Comparison of ENCODE assay signal across 11 cellular contexts in the genomic region with DNA sequence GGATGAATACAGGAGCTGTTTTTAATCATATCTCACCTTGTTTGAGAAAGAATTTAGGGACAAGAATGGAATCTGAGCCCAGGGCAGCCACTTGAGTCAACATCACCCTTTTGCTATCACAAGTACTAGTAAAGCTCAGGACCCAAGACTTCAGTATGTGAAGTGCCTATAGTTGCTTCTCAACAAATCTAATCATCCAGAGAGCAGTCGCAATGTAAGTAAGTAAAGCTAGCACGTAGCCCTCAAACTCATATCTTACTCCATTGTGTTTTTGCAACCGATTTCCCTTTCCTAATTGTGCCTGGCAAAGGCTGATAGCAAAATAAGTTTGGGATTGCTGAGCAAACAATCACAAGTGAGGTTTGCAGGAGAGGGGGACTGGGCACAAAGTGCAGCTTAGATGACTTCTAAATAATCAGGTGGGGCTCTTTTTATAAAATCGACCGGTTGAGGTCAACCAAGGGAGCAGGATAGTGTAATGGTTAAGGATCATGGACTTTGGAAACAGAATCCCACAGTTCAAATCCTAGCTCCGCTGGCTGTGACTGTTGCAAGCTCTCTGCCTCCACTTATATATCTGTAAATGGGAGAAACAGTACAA. TPM values are rescaled to one million over a fixed set of nuclear protein-coding genes. Genes with fewer than 3 reads are reported as not detected.
DNase-seq lines count a peak whose midpoint lies in the region; ATAC-seq and TF ChIP-seq lines count a peak whose summit lies in the region.
"Had no signal": no experiment of that assay in that cellular context is flagged by ENCODE, and none has a peak within 500 bp of the region (broad histone marks: within the 10 kb centered on the region; RNA-seq: fewer than 3 reads in every experiment).

No MANE protein-coding gene starts in this region.

- no peaks in the 10 kb centered on the region for H3K9me3 Mint-ChIP-seq in activated CD4-positive, alpha-beta T cell treated with anti-CD3 and anti-CD28 coated beads, Interleukin-2, amount 10 ng/mL, durations not matched to agents 24 days and 14 days
- H3K9me3 Mint-ChIP-seq: nephron had no signal

- H3K4me1 Mint-ChIP-seq in activated CD4-positive, alpha-beta T cell treated with anti-CD3 and anti-CD28 coated beads, Interleukin-2, amount 10 ng/mL, durations not matched to agents 24 days and 14 days, result peaks cover 18% of the 10 kb centered on the region
- peaks cover 16% of the 10 kb centered on the region for H3K4me1 Mint-ChIP-seq in T-helper 17 cell

- no peaks in the 10 kb centered on the region for H3K36me3 Mint-ChIP-seq in activated CD4-positive, alpha-beta T cell treated with anti-CD3 and anti-CD28 coated beads, Interleukin-2, amount 10 ng/mL, durations not matched to agents 24 days and 14 days (ENCODE audit: low read depth)
- no peaks in the 10 kb centered on the region for H3K36me3 Mint-ChIP-seq in T-helper 17 cell (ENCODE audit: low read depth)

- ATAC-seq in T-helper 17 cell (no peak), right cardiac atrium (peak in 1 of 2 donors; percentile 28), GM21786 (IDR thresholded peaks at IDR 0.05; ENCODE audit: unreplicated experiment) (no peak)

- H3K27ac ChIP-seq in right cardiac atrium (ENCODE audit: low read length) (peak overlapping the region; percentile 67), smooth muscle cell (ENCODE audit: low read depth) (no peak overlapping the region)

- no peaks in the 10 kb centered on the region for H3F3A ChIP-seq in smooth muscle cell (ENCODE audit: low read depth)

- H4K20me1 ChIP-seq in smooth muscle cell (ENCODE audit: low read depth), result no peaks in the 10 kb centered on the region

- no peak overlapping the region for H3K4me2 ChIP-seq in smooth muscle cell

- no peaks in the 10 kb centered on the region for H3K36me3 ChIP-seq in smooth muscle cell (ENCODE audit: low read depth)
- H3K36me3 ChIP-seq: HAP-1 had no signal

- H3K4me3 ChIP-seq in right cardiac atrium (ENCODE audit: low read length), result no peak overlapping the region
- no peak overlapping the region for H3K4me3 ChIP-seq in smooth muscle cell
- H3K4me3 ChIP-seq: HAP-1 had no signal

- DNase-seq in activated CD4-positive, alpha-beta T cell treated with anti-CD3 and anti-CD28 coated beads, Interleukin-2, amount 10 ng/mL, durations not matched to agents 24 days and 14 days, result no peak
- no peak for DNase-seq in activated CD4-positive, alpha-beta T cell treated with anti-CD3 and anti-CD28 coated beads for 48 hours
- DNase-seq in T-helper 17 cell (no peak), right cardiac atrium (no peak), smooth muscle cell (lab: John Stamatoyannopoulos, UW; ENCODE audit: unreplicated experiment) (no peak), superior temporal gyrus (ENCODE audit: extremely low spot score) (no peak), NCI-H1694 treated with DMSO at 0.1 percent for 48 hours (lab: John Stamatoyannopoulos, UW) (no peak)

- peak overlapping the region; percentile 53 for H3K4me3 Mint-ChIP-seq in activated CD4-positive, alpha-beta T cell treated with anti-CD3 and anti-CD28 coated beads, Interleukin-2, amount 10 ng/mL, durations not matched to agents 24 days and 14 days
- peak overlapping the region; percentile 90 for H3K4me3 Mint-ChIP-seq in T-helper 17 cell

- no peaks in the 10 kb centered on the region for H3K79me2 ChIP-seq in smooth muscle cell (ENCODE audit: low read depth)

- 52% methylated on average over 6 of the region's 6 CpGs for whole genome bisulfite sequencing in right cardiac atrium
- WGBS in smooth muscle cell (ENCODE audit: low lambda C conversion rate), result 88% methylated on average over 6 of the region's 6 CpGs

- H3K27ac Mint-ChIP-seq in activated CD4-positive, alpha-beta T cell treated with anti-CD3 and anti-CD28 coated beads, Interleukin-2, amount 10 ng/mL, durations not matched to agents 24 days and 14 days, result peak overlapping the region; percentile 82
- H3K27ac Mint-ChIP-seq in T-helper 17 cell, result peak overlapping the region; percentile 94

- peaks cover 21% of the 10 kb centered on the region for H3K27me3 Mint-ChIP-seq in activated CD4-positive, alpha-beta T cell treated with anti-CD3 and anti-CD28 coated beads, Interleukin-2, amount 10 ng/mL, durations not matched to agents 24 days and 14 days
- no peaks in the 10 kb centered on the region for H3K27me3 Mint-ChIP-seq in T-helper 17 cell

- no peaks in the 10 kb centered on the region for H3K27me3 ChIP-seq in right cardiac atrium (ENCODE audit: control insufficient read depth, insufficient read depth)
- H3K27me3 ChIP-seq in smooth muscle cell (ENCODE audit: low read depth), result no peaks in the 10 kb centered on the region

- H3K4me1 ChIP-seq in right cardiac atrium (ENCODE audit: control insufficient read depth, insufficient read depth, low read length), result peaks cover 2% of the 10 kb centered on the region
- no peaks in the 10 kb centered on the region for H3K4me1 ChIP-seq in smooth muscle cell (ENCODE audit: low read depth)
- H3K4me1 ChIP-seq: HAP-1 had no signal

- peak overlapping the region; percentile 97 for H2AFZ ChIP-seq in smooth muscle cell (ENCODE audit: low read depth)

- TF ChIP-seq CTCF in smooth muscle cell (IDR thresholded peaks at IDR 0.05; ENCODE audit: borderline replicate concordance, insufficient read depth, poor library complexity, severe bottlenecking), result no peak

- intact Hi-C loops in activated CD4-positive, alpha-beta T cell treated with anti-CD3 and anti-CD28 coated beads, Interleukin-2, amount 10 ng/mL, durations not matched to agents 24 days and 14 days (cut with micrococcal nuclease), result no loop called here
- intact Hi-C loops in right cardiac atrium (cut with DNase I), result loop anchor here (2.0 to 5.0 kb wide), 2 partner anchors 94 to 98 kb away; no protein-coding TSS in a partner anchor

- H3K9me3 ChIP-seq in T-helper 17 cell (ENCODE audit: control insufficient read depth, low read length, poor library complexity, severe bottlenecking) (no peaks in the 10 kb centered on the region), right cardiac atrium (ENCODE audit: control insufficient read depth, low read length) (no peaks in the 10 kb centered on the region), smooth muscle cell (replicated peaks; ENCODE audit: low read depth) (no peaks in the 10 kb centered on the region)
- H3K9me3 ChIP-seq: HAP-1 had no signal

- H3K9ac ChIP-seq in smooth muscle cell (ENCODE audit: low read depth), result no peak overlapping the region

RNA-seq across cellular contexts. Expression of gene TOB1, which starts 13.0 kb away (rescaled TPM):
- total RNA-seq in activated CD4-positive, alpha-beta T cell treated with anti-CD3 and anti-CD28 coated beads, Interleukin-2, amount 10 ng/mL, durations not matched to agents 24 days and 14 days, result 29.0 and 30.1 TPM in 2 replicates
- 100 to 1,000 TPM; 226 to 358 TPM for total RNA-seq in T-helper 17 cell
- total RNA-seq in right cardiac atrium, result 10 to 100 TPM; 51.0 to 73.2 (median 65.0) TPM
- 31.0 TPM for polyA plus RNA-seq in right cardiac atrium
- 39.8 and 46.8 TPM in 2 replicates for total RNA-seq in smooth muscle cell
- polyA plus RNA-seq in smooth muscle cell, result 29.1 and 29.3 TPM in 2 replicates

RNA-seq across cellular contexts. Expression of gene WFIKKN2, which starts 17.7 kb away (rescaled TPM):
- not detected in 2 replicates for total RNA-seq in activated CD4-positive, alpha-beta T cell treated with anti-CD3 and anti-CD28 coated beads, Interleukin-2, amount 10 ng/mL, durations not matched to agents 24 days and 14 days
- total RNA-seq in T-helper 17 cell (not detected), right cardiac atrium (1 to 10 TPM in 2 of 4 donors, under 1 TPM in 2; 0.68 to 3.0 (median 1.4) TPM), smooth muscle cell (not detected in 2 replicates)
- polyA plus RNA-seq in right cardiac atrium (1.1 TPM), smooth muscle cell (not detected in 2 replicates)
- total RNA-seq: NCI-H460 had no signal
